27 cellular contexts compared by ENCODE assay signal in genomic region chr22:22201925-22202343, GRCh38. TPM values are rescaled to one million over a fixed set of nuclear protein-coding genes. Genes with fewer than 3 reads are reported as not detected.
A peak's percentile ranks its signal among the peaks of the same experiment; 100 is the strongest.
DNase-seq lines count a peak whose midpoint lies in the region; ATAC-seq and TF ChIP-seq lines count a peak whose summit lies in the region.
"Had no signal": no experiment of that assay in that cellular context is flagged by ENCODE, and none has a peak within 500 bp of the region (broad histone marks: within the 10 kb centered on the region; RNA-seq: fewer than 3 reads in every experiment).

No MANE protein-coding gene starts in this region.

- no peaks in the 10 kb centered on the region for H3K9me3 ChIP-seq in parathyroid adenoma (ENCODE audit: control insufficient read depth, low read length)
- no peaks in the 10 kb centered on the region for H3K9me3 ChIP-seq in mesenchymal stem cell (ENCODE audit: control insufficient read depth, low read length)
- H3K9me3 ChIP-seq: right lobe of liver, stomach, transverse colon had no signal

- no peak overlapping the region for H3K9ac ChIP-seq in parathyroid adenoma
- H3K9ac ChIP-seq in mesenchymal stem cell (ENCODE audit: low read length) = no peak overlapping the region

- no peak overlapping the region for H2AK5ac ChIP-seq in mesenchymal stem cell (ENCODE audit: low read length, severe bottlenecking)

- H3K4me1 Mint-ChIP-seq in activated CD8-positive, alpha-beta T cell treated with anti-CD3 and anti-CD28 coated beads for 36 hours (ENCODE audit: low read depth) = no peaks in the 10 kb centered on the region
- H3K4me1 Mint-ChIP-seq: nephron progenitor cell had no signal

- H3K27ac ChIP-seq in parathyroid adenoma = peak overlapping the region; percentile 80
- no peak overlapping the region for H3K27ac ChIP-seq in mesenchymal stem cell (ENCODE audit: low read length, poor library complexity, severe bottlenecking)
- H3K27ac ChIP-seq: right lobe of liver, stomach had no signal

- no peaks in the 10 kb centered on the region for H3K36me3 ChIP-seq in parathyroid adenoma (ENCODE audit: control insufficient read depth, insufficient read depth, low read length)
- H3K36me3 ChIP-seq in mesenchymal stem cell (ENCODE audit: control insufficient read depth in 1 of 2, insufficient read depth in 2 of 2, low read depth in 1 of 2, low read length in 2 of 2) = no peaks in the 10 kb centered on the region
- H3K36me3 ChIP-seq: right lobe of liver, stomach, transverse colon had no signal

- H2BK120ac ChIP-seq in mesenchymal stem cell (ENCODE audit: low read depth, low read length) = no peak overlapping the region

- H3K27ac Mint-ChIP-seq in activated CD8-positive, alpha-beta T cell treated with anti-CD3 and anti-CD28 coated beads for 36 hours = no peak overlapping the region
- H3K27ac Mint-ChIP-seq: activated CD4-positive, alpha-beta memory T cell treated with anti-CD3 and anti-CD28 coated beads, Interleukin-2, amount 10 ng/mL, durations not matched to agents 7 days and 5 days; activated naive CD8-positive, alpha-beta T cell treated with anti-CD3 and anti-CD28 coated beads, Interleukin-2, amount 10 ng/mL, durations not matched to agents 7 days and 5 days; nephron progenitor cell; WTC11 had no signal

- H3K18ac ChIP-seq in mesenchymal stem cell (ENCODE audit: low read depth in 1 of 2, low read length in 2 of 2) = no peak overlapping the region

- intact Hi-C loops in activated CD8-positive, alpha-beta T cell treated with anti-CD3 and anti-CD28 coated beads for 36 hours (cut with micrococcal nuclease) = no loop called here

- H2BK15ac ChIP-seq in mesenchymal stem cell (ENCODE audit: low read depth, poor library complexity, severe bottlenecking) = no peak overlapping the region

- POLR2A ChIA-PET in activated CD8-positive, alpha-beta T cell treated with anti-CD3 and anti-CD28 coated beads for 36 hours (lab: Charles Lee) = no interaction called here

- TF ChIP-seq CTCF in parathyroid adenoma (IDR thresholded peaks at IDR 0.05) = no peak
- TF ChIP-seq CTCF in activated CD8-positive, alpha-beta T cell treated with anti-CD3 and anti-CD28 coated beads for 36 hours (IDR thresholded peaks at IDR 0.05) = no peak

- H2AFZ ChIP-seq in parathyroid adenoma (peak overlapping the region; percentile 58), mesenchymal stem cell (ENCODE audit: low read depth, low read length) (no peak overlapping the region)

- H2BK12ac ChIP-seq in mesenchymal stem cell (ENCODE audit: low read length in 2 of 2) = no peak overlapping the region

- H3K27me3 Mint-ChIP-seq in activated CD8-positive, alpha-beta T cell treated with anti-CD3 and anti-CD28 coated beads for 36 hours = peaks cover 5% of the 10 kb centered on the region

- H3K27me3 ChIP-seq in parathyroid adenoma (ENCODE audit: control insufficient read depth, insufficient read depth, low read length) (no peaks in the 10 kb centered on the region), mesenchymal stem cell (ENCODE audit: control insufficient read depth in 1 of 2, insufficient read depth in 1 of 2, low read length in 2 of 2) (peaks cover 42 to 82% of the 10 kb centered on the region in 2 experiments)

- no peak overlapping the region for H2BK5ac ChIP-seq in mesenchymal stem cell (ENCODE audit: low read depth, low read length, poor library complexity, severe bottlenecking)

- H3K4me3 Mint-ChIP-seq in activated CD8-positive, alpha-beta T cell treated with anti-CD3 and anti-CD28 coated beads for 36 hours = no peak overlapping the region
- H3K4me3 Mint-ChIP-seq: activated CD4-positive, alpha-beta memory T cell treated with anti-CD3 and anti-CD28 coated beads, Interleukin-2, amount 10 ng/mL, durations not matched to agents 7 days and 5 days; activated naive CD8-positive, alpha-beta T cell treated with anti-CD3 and anti-CD28 coated beads, Interleukin-2, amount 10 ng/mL, durations not matched to agents 7 days and 5 days; nephron progenitor cell; WTC11 had no signal

- H3K79me2 ChIP-seq in parathyroid adenoma = no peaks in the 10 kb centered on the region

- ATAC-seq in GM18868 (IDR thresholded peaks at IDR 0.05; ENCODE audit: unreplicated experiment) = peak; percentile 21
- ATAC-seq in HG03135 (IDR thresholded peaks at IDR 0.05; ENCODE audit: unreplicated experiment) = peak; percentile 30
- no peak for ATAC-seq in activated CD8-positive, alpha-beta T cell treated with anti-CD3 and anti-CD28 coated beads for 36 hours
- ATAC-seq in GM18498 (IDR thresholded peaks at IDR 0.05; ENCODE audit: unreplicated experiment) = no peak

- DNase-seq in RPMI8226 (peak; percentile 63), mesenchymal stem cell (no peak), KG1 (lab: John Stamatoyannopoulos, UW) (no peak)
- DNase-seq in activated CD8-positive, alpha-beta T cell treated with anti-CD3 and anti-CD28 coated beads for 36 hours = no peak
- DNase-seq: activated CD4-positive, alpha-beta memory T cell treated with anti-CD3 and anti-CD28 coated beads, Interleukin-2, amount 10 ng/mL, durations not matched to agents 7 days and 5 days; activated effector memory CD4-positive, alpha-beta T cell treated with anti-CD3 and anti-CD28 coated beads, Interleukin-2, amount 50 U/mL, for 16 hours; activated naive CD8-positive, alpha-beta T cell treated with anti-CD3 and anti-CD28 coated beads, Interleukin-2, amount 10 ng/mL, durations not matched to agents 7 days and 5 days; Kasumi-1; NCI-H2029 treated with DMSO at 0.1 percent for 48 hours; NCI-H226; nephron progenitor cell; posterior cingulate gyrus; right lobe of liver; stomach; T1000 had no signal

- no peak overlapping the region for H3K4ac ChIP-seq in mesenchymal stem cell (ENCODE audit: low read depth in 1 of 2, low read length in 2 of 2)

- no peak overlapping the region for H3K23ac ChIP-seq in mesenchymal stem cell (ENCODE audit: low read length in 2 of 2)

- no peaks in the 10 kb centered on the region for H3K36me3 Mint-ChIP-seq in activated CD8-positive, alpha-beta T cell treated with anti-CD3 and anti-CD28 coated beads for 36 hours (ENCODE audit: low read depth)
- H3K36me3 Mint-ChIP-seq: activated naive CD8-positive, alpha-beta T cell treated with anti-CD3 and anti-CD28 coated beads, Interleukin-2, amount 10 ng/mL, durations not matched to agents 7 days and 5 days; WTC11 had no signal

- WGBS in mesenchymal stem cell = 57% methylated on average over 5 of the region's 6 CpGs

- H3K4me1 ChIP-seq in parathyroid adenoma (peaks cover 37% of the 10 kb centered on the region), mesenchymal stem cell (ENCODE audit: control insufficient read depth, insufficient read depth, low read depth, low read length) (peaks cover 7% of the 10 kb centered on the region)
- H3K4me1 ChIP-seq: right lobe of liver, stomach, transverse colon had no signal

- no peak overlapping the region for H3K14ac ChIP-seq in mesenchymal stem cell (ENCODE audit: low read length in 2 of 2)

- no peak overlapping the region for H4K91ac ChIP-seq in mesenchymal stem cell (ENCODE audit: low read length)

- CTCF ChIA-PET in activated CD8-positive, alpha-beta T cell treated with anti-CD3 and anti-CD28 coated beads for 36 hours (lab: Charles Lee) = interaction anchor here (0.8 to 12.3 kb wide), 4 partner anchors 9 to 141 kb away, joined by 3 to 227 read pairs (median 3); no protein-coding TSS in a partner anchor

- H3K4me2 ChIP-seq in parathyroid adenoma (ENCODE audit: low read length) (peak overlapping the region; percentile 25), mesenchymal stem cell (ENCODE audit: low read length, poor library complexity, severe bottlenecking) (no peak overlapping the region)

- H3K4me3 ChIP-seq in parathyroid adenoma (ENCODE audit: low read depth, low read length) (no peak overlapping the region), mesenchymal stem cell (ENCODE audit: insufficient read depth in 1 of 2, low read depth in 1 of 2, low read length in 2 of 2) (no peak overlapping the region)
- H3K4me3 ChIP-seq: right lobe of liver, stomach, transverse colon had no signal

- no peak overlapping the region for H4K8ac ChIP-seq in mesenchymal stem cell (ENCODE audit: low read length)

- H3K79me1 ChIP-seq in mesenchymal stem cell (replicated peaks; ENCODE audit: low read length, poor library complexity, severe bottlenecking) = no peaks in the 10 kb centered on the region

- H3K9me3 Mint-ChIP-seq in activated CD8-positive, alpha-beta T cell treated with anti-CD3 and anti-CD28 coated beads for 36 hours = no peaks in the 10 kb centered on the region
- H3K9me3 Mint-ChIP-seq: activated CD4-positive, alpha-beta memory T cell treated with anti-CD3 and anti-CD28 coated beads, Interleukin-2, amount 10 ng/mL, durations not matched to agents 7 days and 5 days; activated naive CD8-positive, alpha-beta T cell treated with anti-CD3 and anti-CD28 coated beads, Interleukin-2, amount 10 ng/mL, durations not matched to agents 7 days and 5 days; nephron progenitor cell; WTC11 had no signal

RNA-seq across cellular contexts. Expression of gene VPREB1, which starts 42.7 kb away (rescaled TPM):
- polyA plus RNA-seq in mesenchymal stem cell (2013, experiment 1 of 2) = not detected
- not detected for polyA plus RNA-seq in mesenchymal stem cell (2013, experiment 2 of 2)
- total RNA-seq in activated CD8-positive, alpha-beta T cell treated with anti-CD3 and anti-CD28 coated beads for 36 hours = not detected
- total RNA-seq: activated CD4-positive, alpha-beta memory T cell treated with anti-CD3 and anti-CD28 coated beads, Interleukin-2, amount 10 ng/mL, durations not matched to agents 7 days and 5 days; activated naive CD8-positive, alpha-beta T cell treated with anti-CD3 and anti-CD28 coated beads, Interleukin-2, amount 10 ng/mL, durations not matched to agents 7 days and 5 days; astrocyte; dermis microvascular lymphatic vessel endothelial cell; HT-29; mononuclear cell; right lobe of liver; Right ventricle myocardium inferior; transverse colon; WTC11 had no signal
- polyA plus RNA-seq: liver had no signal

Comparison
In these comparisons a context has a peak if more than half of its experiments do, and no peak if none do; other contexts are left out.
1. ATAC-seq: peak in GM18868 (single experiment) and HG03135 (single experiment); none in activated CD8-positive, alpha-beta T cell treated with anti-CD3 and anti-CD28 coated beads for 36 hours (single experiment) and GM18498 (single experiment).